Comparison of ENCODE assay signal across 8 cellular contexts in the genomic region with DNA sequence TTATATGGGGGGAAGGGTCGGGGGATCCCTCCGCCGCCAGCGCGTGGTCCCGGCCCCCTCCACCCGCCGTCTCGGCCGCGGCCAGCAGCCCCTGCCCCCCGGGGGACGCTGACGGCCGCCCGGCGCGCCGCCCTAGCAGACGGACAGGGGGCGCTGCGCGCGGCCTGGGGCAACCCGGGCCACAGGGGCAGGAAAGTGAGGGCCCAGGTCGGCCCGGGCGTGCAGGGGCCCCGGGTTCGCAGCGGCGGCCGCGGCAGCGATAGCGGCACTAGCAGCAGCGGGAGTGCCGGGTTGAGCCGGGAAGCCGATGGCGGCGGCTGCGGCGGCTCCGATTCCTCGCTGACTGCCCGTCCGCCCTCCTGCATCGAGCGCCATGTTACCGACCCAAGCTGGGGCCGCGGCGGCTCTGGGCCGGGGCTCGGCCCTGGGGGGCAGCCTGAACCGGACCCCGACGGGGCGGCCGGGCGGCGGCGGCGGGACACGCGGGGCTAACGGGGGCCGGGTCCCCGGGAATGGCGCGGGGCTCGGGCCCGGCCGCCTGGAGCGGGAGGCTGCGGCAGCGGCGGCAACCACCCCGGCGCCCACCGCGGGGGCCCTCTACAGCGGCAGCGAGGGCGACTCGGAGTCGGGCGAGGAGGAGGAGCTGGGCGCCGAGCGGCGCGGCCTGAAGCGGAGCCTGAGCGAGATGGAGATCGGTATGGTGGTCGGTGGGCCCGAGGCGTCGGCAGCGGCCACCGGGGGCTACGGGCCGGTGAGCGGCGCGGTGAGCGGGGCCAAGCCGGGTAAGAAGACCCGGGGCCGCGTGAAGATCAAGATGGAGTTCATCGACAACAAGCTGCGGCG. TPM values are rescaled to one million over a fixed set of nuclear protein-coding genes. Genes with fewer than 3 reads are reported as not detected.
DNase-seq lines count a peak whose midpoint lies in the region; ATAC-seq and TF ChIP-seq lines count a peak whose summit lies in the region.

No MANE protein-coding gene starts in this region.

- POLR2A ChIA-PET in T-cell (lab: Charles Lee): no interaction called here

- H3K4me3 ChIP-seq in mesodermal cell (ENCODE audit: extremely low read depth, insufficient read depth, low read length, poor library complexity, severe bottlenecking) (peak overlapping the region; percentile 86), tibial artery (peak overlapping the region; percentile 80 to 82)

- H3K9me3 ChIP-seq in mesodermal cell (ENCODE audit: control insufficient read depth, low read length) (no peaks in the 10 kb centered on the region), tibial artery (no peaks in the 10 kb centered on the region)

- H3K4me1 ChIP-seq in mesodermal cell (ENCODE audit: control insufficient read depth, insufficient read depth, low read length, poor library complexity, severe bottlenecking) (peaks cover 24% of the 10 kb centered on the region), tibial artery (peaks cover 0 to 41% (median 32%) of the 10 kb centered on the region in 4 donors)

- H3K9me3 Mint-ChIP-seq in T-cell (no peaks in the 10 kb centered on the region), chondrocyte (ENCODE audit: low read depth) (no peaks in the 10 kb centered on the region)

- H3K4me1 Mint-ChIP-seq in T-cell (peaks cover 44 to 49% (median 45%) of the 10 kb centered on the region in 3 donors), chondrocyte (ENCODE audit: low read depth) (peaks cover 35% of the 10 kb centered on the region)

- H3K36me3 Mint-ChIP-seq in T-cell: peaks cover 9% of the 10 kb centered on the region
- peaks cover 11% of the 10 kb centered on the region for H3K36me3 Mint-ChIP-seq in chondrocyte (ENCODE audit: low read depth)

- CTCF ChIA-PET in T-cell (lab: Charles Lee): interaction anchor here in 1 of 2 donors (0.5 kb wide), 1 partner anchor 212 kb away, joined by 4 read pairs; no protein-coding TSS in a partner anchor

- H3K36me3 ChIP-seq in mesodermal cell (ENCODE audit: control insufficient read depth, insufficient read depth, low read length): peaks cover 17% of the 10 kb centered on the region
- peaks cover 12 to 14% (median 13%) of the 10 kb centered on the region in 3 donors for H3K36me3 ChIP-seq in tibial artery

- H3K27me3 ChIP-seq in tibial artery: no peaks in the 10 kb centered on the region

- H3K27ac ChIP-seq in mesodermal cell (ENCODE audit: low read depth, low read length, severe bottlenecking) (peak overlapping the region; percentile 92), tibial artery (peak overlapping the region; percentile 92 to 96)

- TF ChIP-seq CTCF in chondrocyte (IDR thresholded peaks at IDR 0.05) (peak; percentile 88), tibial artery (IDR thresholded peaks at IDR 0.05) (peak; percentile 64 to 90)

- 0% methylated on average over 70 to 97 of the region's 116 CpGs for WGBS in mesodermal cell (ENCODE audit: insufficient coverage in 2 of 2), 2 experiments

- peak overlapping the region; percentile 91 to 98 for H3K27ac Mint-ChIP-seq in T-cell
- H3K27ac Mint-ChIP-seq in chondrocyte (ENCODE audit: unreplicated experiment): peak overlapping the region; percentile 93

- ATAC-seq in Right ventricle myocardium inferior (no peak), HG02938 (IDR thresholded peaks at IDR 0.05; ENCODE audit: unreplicated experiment) (peak; percentile 26), T-cell (replicated peaks in 1 of 4) (peak; percentile 3 to 48 (median 22))

- intact Hi-C loops in Right ventricle myocardium inferior (cut with DNase I) (loop anchor here (1.0 to 5.0 kb wide), 2 partner anchors 112 to 256 kb away; a partner anchor contains a TSS), cardiac septum (cut with DNase I) (loop anchor here (2.0 kb wide), 1 partner anchor 197 kb away; a partner anchor contains a TSS), tibial artery (cut with DNase I; ENCODE audit: low total_unique reads) (no loop called here)

- H3K4me3 Mint-ChIP-seq in T-cell (peak overlapping the region; percentile 88 to 93 (median 92)), chondrocyte (ENCODE audit: unreplicated experiment) (peak overlapping the region; percentile 97)

- DNase-seq in Right ventricle myocardium inferior (ENCODE audit: missing footprints) (peak; percentile 74), cardiac septum (ENCODE audit: low spot score) (no peak), T-cell (peak in 24 of 34 experiments; percentile 4 to 52 (median 26)), chondrocyte (ENCODE audit: low spot score) (no peak), tibial artery (no peak), NCI-H128 (lab: John Stamatoyannopoulos, UW; ENCODE audit: unreplicated experiment) (no peak)

- H3K27me3 Mint-ChIP-seq in T-cell (no peaks in the 10 kb centered on the region), chondrocyte (ENCODE audit: low read depth) (no peaks in the 10 kb centered on the region)

RNA-seq across cellular contexts. Expression of a gene that starts 0.4 kb away (rescaled TPM):
- total RNA-seq in Right ventricle myocardium inferior (77.6 TPM), cardiac septum (81.2 TPM), T-cell (10 to 100 TPM; 19.6 to 34.1 (median 33.7) TPM), chondrocyte (42.2 to 43.9 TPM (median 42.7 TPM) in 3 replicates)
- polyA plus RNA-seq in mesodermal cell (2013, experiment 1 of 2): 27.6 TPM
- 24.5 TPM for polyA plus RNA-seq in mesodermal cell (2013, experiment 2 of 2)

RNA-seq across cellular contexts. Expression of a gene that starts 10.5 kb away (rescaled TPM):
- 14.0 TPM for total RNA-seq in Right ventricle myocardium inferior
- total RNA-seq in cardiac septum: 15.6 TPM
- total RNA-seq in T-cell: 100 to 1,000 TPM in 1 of 5 donors, 10 to 100 TPM in 4; 92.5 to 107 (median 96.5) TPM
- 17.5 to 36.6 TPM (median 19.8 TPM) in 3 replicates for total RNA-seq in chondrocyte
- 25.5 TPM for polyA plus RNA-seq in mesodermal cell (2013, experiment 1 of 2)
- polyA plus RNA-seq in mesodermal cell (2013, experiment 2 of 2): 23.9 TPM

RNA-seq across cellular contexts. Expression of a gene that starts 57.8 kb away (rescaled TPM):
- 29.9 TPM for total RNA-seq in Right ventricle myocardium inferior
- total RNA-seq in cardiac septum: 23.2 TPM
- total RNA-seq in T-cell: 10 to 100 TPM; 28.5 to 76.1 (median 57.5) TPM
- 22.8 to 34.1 TPM (median 24.5 TPM) in 3 replicates for total RNA-seq in chondrocyte
- polyA plus RNA-seq in mesodermal cell (2013, experiment 1 of 2): 46.1 TPM
- 38.3 TPM for polyA plus RNA-seq in mesodermal cell (2013, experiment 2 of 2)

Comparison
In these comparisons a context has a peak if more than half of its experiments do, and no peak if none do; other contexts are left out.
1. DNase-seq: peak in Right ventricle myocardium inferior (single experiment) and T-cell (24 of 34); none in cardiac septum (single experiment), chondrocyte (single experiment), tibial artery (0 of 2) and NCI-H128 (single experiment).